ENCODE assay signal across 20 cellular contexts in genomic region chr17:2690165-2691068, GRCh38. TPM values are rescaled to one million over a fixed set of nuclear protein-coding genes. Genes with fewer than 3 reads are reported as not detected.
A peak's percentile ranks its signal among the peaks of the same experiment; 100 is the strongest.
DNase-seq lines count a peak whose midpoint lies in the region; ATAC-seq and TF ChIP-seq lines count a peak whose summit lies in the region.
"Had no signal": no experiment of that assay in that cellular context is flagged by ENCODE, and none has a peak within 500 bp of the region (broad histone marks: within the 10 kb centered on the region; RNA-seq: fewer than 3 reads in every experiment).

No MANE protein-coding gene starts in this region.

- H3K4me3 Mint-ChIP-seq in central memory CD8-positive, alpha-beta T cell, result no peak overlapping the region
- H3K4me3 Mint-ChIP-seq: dendritic cell treated with granulocyte-macrophage colony-stimulating factor and Interleukin-4, amounts not matched to agents 40 ng/mL and 50 ng/mL, for 4 days; type B pancreatic cell had no signal

- H3K36me3 ChIP-seq in lower lobe of right lung (peaks cover 52% of the 10 kb centered on the region), upper lobe of right lung (peaks cover 49% of the 10 kb centered on the region)

- H3K27ac ChIP-seq in lower lobe of right lung, result no peak overlapping the region
- H3K27ac ChIP-seq in upper lobe of right lung, result peak overlapping the region; percentile 86
- H3K27ac ChIP-seq: KMS-11, PC-9 had no signal

- peaks cover 23% of the 10 kb centered on the region for H3K4me1 Mint-ChIP-seq in central memory CD8-positive, alpha-beta T cell

- intact Hi-C loops in cardiac septum (cut with DNase I), result no loop called here
- intact Hi-C loops in Right ventricle myocardium inferior (cut with DNase I), result no loop called here
- intact Hi-C loops in lower lobe of right lung (cut with DNase I), result no loop called here
- intact Hi-C loops in upper lobe of right lung (cut with DNase I), result no loop called here

- H3K27me3 ChIP-seq in lower lobe of right lung (ENCODE audit: low read depth) (no peaks in the 10 kb centered on the region), upper lobe of right lung (no peaks in the 10 kb centered on the region)

- ATAC-seq in Right ventricle myocardium inferior, result no peak
- ATAC-seq in central memory CD8-positive, alpha-beta T cell (replicated peaks; ENCODE audit: extremely low read depth, poor library complexity, severe bottlenecking), result no peak
- no peak for ATAC-seq in lower lobe of right lung
- ATAC-seq in upper lobe of right lung, result no peak
- ATAC-seq in HG03097 (IDR thresholded peaks at IDR 0.05; ENCODE audit: low FRiP score, unreplicated experiment), result no peak
- ATAC-seq in GM18520 (IDR thresholded peaks at IDR 0.05; ENCODE audit: unreplicated experiment), result no peak

- no peaks in the 10 kb centered on the region for H3K27me3 Mint-ChIP-seq in central memory CD8-positive, alpha-beta T cell
- H3K27me3 Mint-ChIP-seq: dendritic cell treated with granulocyte-macrophage colony-stimulating factor and Interleukin-4, amounts not matched to agents 40 ng/mL and 50 ng/mL, for 4 days; progenitor cell of endocrine pancreas; type B pancreatic cell had no signal

- H3K9me3 ChIP-seq in lower lobe of right lung (no peaks in the 10 kb centered on the region), upper lobe of right lung (no peaks in the 10 kb centered on the region)

- peak overlapping the region; percentile 59 for H3K27ac Mint-ChIP-seq in central memory CD8-positive, alpha-beta T cell (ENCODE audit: low read depth)
- H3K27ac Mint-ChIP-seq: dendritic cell treated with granulocyte-macrophage colony-stimulating factor and Interleukin-4, amounts not matched to agents 40 ng/mL and 50 ng/mL, for 4 days; progenitor cell of endocrine pancreas; type B pancreatic cell had no signal

- DNase-seq in cardiac septum (ENCODE audit: low spot score) (peak; percentile 71), Right ventricle myocardium inferior (ENCODE audit: missing footprints) (no peak), lower lobe of right lung (peak; percentile 45), upper lobe of right lung (peak; percentile 65)
- peak in 1 of 2 donors; percentile 12 for DNase-seq in central memory CD8-positive, alpha-beta T cell (ENCODE audit: low spot score in 2 of 2)
- DNase-seq in stimulated activated naive CD4-positive, alpha-beta T cell treated with Interleukin-2 at 50 U/mL for 16 hours (lab: John Stamatoyannopoulos, UW), result no peak
- DNase-seq: activated CD4-positive, CD25-positive, alpha-beta regulatory T cell; anterior cingulate cortex; NCI-H146; NCI-H510A treated with DMSO at 0.1 percent for 48 hours; PC-9 had no signal

- peaks cover 15% of the 10 kb centered on the region for H3K36me3 Mint-ChIP-seq in central memory CD8-positive, alpha-beta T cell (ENCODE audit: insufficient read depth)
- H3K36me3 Mint-ChIP-seq: type B pancreatic cell had no signal

- H3K4me3 ChIP-seq in lower lobe of right lung, result no peak overlapping the region
- no peak overlapping the region for H3K4me3 ChIP-seq in upper lobe of right lung
- H3K4me3 ChIP-seq: GM12878, PC-9 had no signal

- TF ChIP-seq CTCF in lower lobe of right lung (IDR thresholded peaks at IDR 0.05) (no peak), upper lobe of right lung (IDR thresholded peaks at IDR 0.05) (no peak)

- H3K4me1 ChIP-seq in lower lobe of right lung (peaks cover 33% of the 10 kb centered on the region), upper lobe of right lung (peaks cover 28% of the 10 kb centered on the region)

- no peaks in the 10 kb centered on the region for H3K9me3 Mint-ChIP-seq in central memory CD8-positive, alpha-beta T cell
- H3K9me3 Mint-ChIP-seq: dendritic cell treated with granulocyte-macrophage colony-stimulating factor and Interleukin-4, amounts not matched to agents 40 ng/mL and 50 ng/mL, for 4 days; type B pancreatic cell had no signal

RNA-seq across cellular contexts. Expression of gene CLUH, which starts 21.1 kb away (rescaled TPM):
- total RNA-seq in cardiac septum, result 143 TPM
- 180 TPM for total RNA-seq in Right ventricle myocardium inferior
- 48.8 TPM for total RNA-seq in lower lobe of right lung
- 63.5 TPM for total RNA-seq in upper lobe of right lung

RNA-seq across cellular contexts. Expression of gene CCDC92B, which starts 59.0 kb away (rescaled TPM):
- 0.13 TPM for total RNA-seq in cardiac septum
- 0.16 TPM for total RNA-seq in Right ventricle myocardium inferior
- 0.12 TPM for total RNA-seq in lower lobe of right lung
- total RNA-seq in upper lobe of right lung, result 0.20 TPM
- total RNA-seq: fibroblast of lung, GM12878, mononuclear cell had no signal

Comparison
In these comparisons a context has a peak if more than half of its experiments do, and no peak if none do; other contexts are left out.
1. DNase-seq: peak in cardiac septum (single experiment), lower lobe of right lung (single experiment) and upper lobe of right lung (single experiment); none in Right ventricle myocardium inferior (single experiment) and stimulated activated naive CD4-positive, alpha-beta T cell treated with Interleukin-2 at 50 U/mL for 16 hours (single experiment).